ENCODE assay signal across 1 cellular context in the genomic region with DNA sequence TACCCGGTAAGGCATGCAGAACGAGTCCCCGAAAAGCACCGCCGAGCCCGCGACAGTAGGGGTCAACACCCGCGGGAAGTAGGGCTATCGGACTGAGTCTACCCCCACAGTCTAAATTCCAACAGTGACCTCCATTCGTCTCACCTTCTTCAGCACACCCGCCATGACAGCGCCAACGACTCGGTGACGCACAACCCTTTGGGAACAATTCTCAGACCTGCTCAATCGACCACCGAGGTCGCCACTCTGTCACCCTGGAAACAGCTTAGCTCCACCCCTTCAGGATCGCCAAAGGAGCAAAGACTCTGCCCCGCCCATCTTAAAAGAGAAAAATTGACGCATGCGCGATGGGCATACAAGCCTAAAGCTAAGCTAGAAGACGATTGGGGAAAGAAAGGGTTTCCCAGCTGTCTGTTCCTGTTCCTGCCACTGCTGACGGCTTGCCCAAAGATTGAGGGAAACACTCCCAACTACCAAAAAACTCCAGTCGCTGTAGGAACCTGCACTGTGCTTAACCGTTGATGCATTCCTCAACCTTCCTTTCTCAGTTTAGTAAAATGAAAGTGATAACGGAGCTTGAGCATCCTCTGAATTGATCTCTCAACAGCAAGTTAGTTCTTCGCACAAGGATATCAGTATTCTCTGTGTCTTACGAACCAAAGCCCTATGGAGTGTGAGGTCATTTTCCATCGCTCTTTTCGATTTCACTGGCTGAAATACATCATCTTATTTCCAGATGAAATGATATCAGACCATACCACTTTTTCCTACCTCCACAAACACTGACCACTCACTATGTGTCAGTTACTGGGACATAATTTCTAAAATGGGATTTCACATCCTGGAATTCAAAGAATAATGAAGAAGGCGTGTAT.
TF ChIP-seq lines count a peak whose summit lies in the region.

A gene (minus strand): TSS at position 188 of the 875 bp plus-strand sequence. CDS start 23 bp downstream, at position 165.

TF ChIP-seq in neural cell, 6 proteins besides CTCF, POLR2A, EP300 and RAD21 (continued from another document):
- TF ChIP-seq, protein P1, sequence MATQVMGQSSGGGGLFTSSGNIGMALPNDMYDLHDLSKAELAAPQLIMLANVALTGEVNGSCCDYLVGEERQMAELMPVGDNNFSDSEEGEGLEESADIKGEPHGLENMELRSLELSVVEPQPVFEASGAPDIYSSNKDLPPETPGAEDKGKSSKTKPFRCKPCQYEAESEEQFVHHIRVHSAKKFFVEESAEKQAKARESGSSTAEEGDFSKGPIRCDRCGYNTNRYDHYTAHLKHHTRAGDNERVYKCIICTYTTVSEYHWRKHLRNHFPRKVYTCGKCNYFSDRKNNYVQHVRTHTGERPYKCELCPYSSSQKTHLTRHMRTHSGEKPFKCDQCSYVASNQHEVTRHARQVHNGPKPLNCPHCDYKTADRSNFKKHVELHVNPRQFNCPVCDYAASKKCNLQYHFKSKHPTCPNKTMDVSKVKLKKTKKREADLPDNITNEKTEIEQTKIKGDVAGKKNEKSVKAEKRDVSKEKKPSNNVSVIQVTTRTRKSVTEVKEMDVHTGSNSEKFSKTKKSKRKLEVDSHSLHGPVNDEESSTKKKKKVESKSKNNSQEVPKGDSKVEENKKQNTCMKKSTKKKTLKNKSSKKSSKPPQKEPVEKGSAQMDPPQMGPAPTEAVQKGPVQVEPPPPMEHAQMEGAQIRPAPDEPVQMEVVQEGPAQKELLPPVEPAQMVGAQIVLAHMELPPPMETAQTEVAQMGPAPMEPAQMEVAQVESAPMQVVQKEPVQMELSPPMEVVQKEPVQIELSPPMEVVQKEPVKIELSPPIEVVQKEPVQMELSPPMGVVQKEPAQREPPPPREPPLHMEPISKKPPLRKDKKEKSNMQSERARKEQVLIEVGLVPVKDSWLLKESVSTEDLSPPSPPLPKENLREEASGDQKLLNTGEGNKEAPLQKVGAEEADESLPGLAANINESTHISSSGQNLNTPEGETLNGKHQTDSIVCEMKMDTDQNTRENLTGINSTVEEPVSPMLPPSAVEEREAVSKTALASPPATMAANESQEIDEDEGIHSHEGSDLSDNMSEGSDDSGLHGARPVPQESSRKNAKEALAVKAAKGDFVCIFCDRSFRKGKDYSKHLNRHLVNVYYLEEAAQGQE (IDR thresholded peaks at IDR 0.05; ENCODE audit: borderline replicate concordance), result peak; percentile 86
- peak; percentile 100 for TF ChIP-seq POLR2AphosphoS5 (IDR thresholded peaks at IDR 0.05)
